ENCODE assay signal across 9 cellular contexts in the genomic region with DNA sequence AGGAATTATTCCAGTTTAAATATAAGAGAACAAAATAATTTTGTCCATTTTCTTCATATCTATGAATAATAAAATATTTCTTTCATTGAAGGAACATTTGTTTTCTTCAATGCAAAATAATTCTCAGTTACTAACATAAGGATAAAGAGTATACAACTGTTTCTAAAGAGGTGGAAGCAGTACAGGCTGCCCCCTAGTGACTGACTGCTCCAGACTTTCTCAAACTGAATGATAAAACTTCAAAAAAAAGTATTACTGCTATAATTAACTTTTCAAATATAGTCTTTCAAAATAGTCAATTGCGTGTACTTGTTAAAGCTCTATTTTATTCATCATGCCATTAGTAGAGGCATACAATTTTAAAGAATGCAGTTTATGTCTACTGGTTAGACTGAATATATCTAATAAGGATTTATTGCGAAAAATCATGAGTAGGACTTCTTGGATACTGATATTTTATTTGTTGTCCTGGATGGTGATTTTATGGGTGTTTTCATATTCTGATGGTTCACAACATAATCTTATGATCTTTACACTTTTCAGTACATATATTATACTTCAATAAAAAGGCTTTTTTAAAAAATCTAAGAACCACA.
DNase-seq lines count a peak whose midpoint lies in the region; FAIRE-seq and TF ChIP-seq lines count a peak whose summit lies in the region.
"Had no signal": no experiment of that assay in that cellular context is flagged by ENCODE, and none has a peak within 500 bp of the region (broad histone marks: within the 10 kb centered on the region; RNA-seq: fewer than 3 reads in every experiment).

No MANE protein-coding gene starts in this region.

- no peak overlapping the region for H3K4me2 ChIP-seq in astrocyte (ENCODE audit: low read length)

- peak; percentile 68 to 73 for TF ChIP-seq RAD21 in liver (IDR thresholded peaks at IDR 0.05)

- H3K4me3 Mint-ChIP-seq in activated CD4-positive, alpha-beta T cell treated with anti-CD3 and anti-CD28 coated beads, Interleukin-2, amount 10 ng/mL, durations not matched to agents 24 days and 14 days, result no peak overlapping the region
- no peak overlapping the region for H3K4me3 Mint-ChIP-seq in astrocyte (ENCODE audit: unreplicated experiment)
- H3K4me3 Mint-ChIP-seq: activated naive CD8-positive, alpha-beta T cell treated with anti-CD3 and anti-CD28 coated beads, Interleukin-2, amount 10 ng/mL, durations not matched to agents 7 days and 5 days had no signal

- H3K4me1 ChIP-seq in astrocyte (ENCODE audit: insufficient read depth, low read length), result no peaks in the 10 kb centered on the region
- H3K4me1 ChIP-seq in liver (ENCODE audit: control insufficient read depth in 4 of 4, insufficient read depth in 4 of 4, low read length in 3 of 4), result no peaks in the 10 kb centered on the region

- H3K4me3 ChIP-seq in astrocyte (ENCODE audit: insufficient read depth, low read depth, low read length) (no peak overlapping the region), liver (ENCODE audit: low read depth in 1 of 3, low read length in 3 of 3) (no peak overlapping the region), H7 (ENCODE audit: insufficient read depth, low read depth, low read length) (no peak overlapping the region)

- intact Hi-C loops in activated CD4-positive, alpha-beta T cell treated with anti-CD3 and anti-CD28 coated beads, Interleukin-2, amount 10 ng/mL, durations not matched to agents 24 days and 14 days (cut with micrococcal nuclease), result no loop called here

- no peak overlapping the region for H2AFZ ChIP-seq in astrocyte (ENCODE audit: low read depth, low read length)

- H3K27me3 ChIP-seq in astrocyte (ENCODE audit: insufficient read depth, low read length) (no peaks in the 10 kb centered on the region), liver (ENCODE audit: control insufficient read depth in 4 of 4, insufficient read depth in 4 of 4, low read length in 3 of 4) (no peaks in the 10 kb centered on the region), H7 (ENCODE audit: control insufficient read depth, insufficient read depth, low read length) (no peaks in the 10 kb centered on the region)

- WGBS in liver, result 69% methylated on average over 2 of the region's 2 CpGs

- H3K36me3 ChIP-seq in astrocyte (ENCODE audit: insufficient read depth, low read length), result no peaks in the 10 kb centered on the region
- H3K36me3 ChIP-seq in liver (ENCODE audit: control insufficient read depth in 4 of 4, insufficient read depth in 3 of 4, low read depth in 1 of 4, low read length in 3 of 4), result no peaks in the 10 kb centered on the region
- no peaks in the 10 kb centered on the region for H3K36me3 ChIP-seq in H7 (replicated peaks; ENCODE audit: control insufficient read depth, insufficient read depth, low read length)

- no peaks in the 10 kb centered on the region for H4K20me1 ChIP-seq in astrocyte (ENCODE audit: insufficient read depth, low read length)

- H3K27ac Mint-ChIP-seq in activated CD4-positive, alpha-beta T cell treated with anti-CD3 and anti-CD28 coated beads, Interleukin-2, amount 10 ng/mL, durations not matched to agents 24 days and 14 days, result no peak overlapping the region
- H3K27ac Mint-ChIP-seq in astrocyte (ENCODE audit: unreplicated experiment), result no peak overlapping the region
- H3K27ac Mint-ChIP-seq: activated naive CD8-positive, alpha-beta T cell treated with anti-CD3 and anti-CD28 coated beads, Interleukin-2, amount 10 ng/mL, durations not matched to agents 7 days and 5 days had no signal

- H3K27me3 Mint-ChIP-seq in activated CD4-positive, alpha-beta T cell treated with anti-CD3 and anti-CD28 coated beads, Interleukin-2, amount 10 ng/mL, durations not matched to agents 24 days and 14 days, result no peaks in the 10 kb centered on the region
- H3K27me3 Mint-ChIP-seq in astrocyte (ENCODE audit: low read depth, unreplicated experiment), result no peaks in the 10 kb centered on the region
- H3K27me3 Mint-ChIP-seq: activated naive CD8-positive, alpha-beta T cell treated with anti-CD3 and anti-CD28 coated beads, Interleukin-2, amount 10 ng/mL, durations not matched to agents 7 days and 5 days had no signal

- H3K9me3 Mint-ChIP-seq in activated CD4-positive, alpha-beta T cell treated with anti-CD3 and anti-CD28 coated beads, Interleukin-2, amount 10 ng/mL, durations not matched to agents 24 days and 14 days, result no peaks in the 10 kb centered on the region
- no peaks in the 10 kb centered on the region for H3K9me3 Mint-ChIP-seq in astrocyte (ENCODE audit: unreplicated experiment)
- H3K9me3 Mint-ChIP-seq: activated naive CD8-positive, alpha-beta T cell treated with anti-CD3 and anti-CD28 coated beads, Interleukin-2, amount 10 ng/mL, durations not matched to agents 7 days and 5 days had no signal

- peak; percentile 8 for DNase-seq in activated CD4-positive, alpha-beta T cell treated with anti-CD3 and anti-CD28 coated beads for 48 hours
- no peak for DNase-seq in activated CD4-positive, alpha-beta T cell treated with anti-CD3 and anti-CD28 coated beads, Interleukin-2, amount 10 ng/mL, durations not matched to agents 24 days and 14 days
- DNase-seq in Kasumi-1 (lab: John Stamatoyannopoulos, UW), result peak; percentile 56 to 74
- no peak for DNase-seq in astrocyte (ENCODE audit: low read depth)
- no peak for DNase-seq in H7
- DNase-seq in NCI-H1436 treated with DMSO at 0.1 percent for 48 hours (lab: John Stamatoyannopoulos, UW), result no peak
- no peak for DNase-seq in NK-92 (lab: John Stamatoyannopoulos, UW; ENCODE audit: unreplicated experiment)
- DNase-seq: activated naive CD8-positive, alpha-beta T cell treated with anti-CD3 and anti-CD28 coated beads, Interleukin-2, amount 10 ng/mL, durations not matched to agents 7 days and 5 days had no signal

- peak; percentile 56 for FAIRE-seq in astrocyte (lab: Jason Lieb, UNC)

- H3K27ac ChIP-seq in astrocyte (ENCODE audit: low read depth, low read length) (no peak overlapping the region), liver (ENCODE audit: low read depth in 1 of 2, low read length in 2 of 2) (no peak overlapping the region)

- H3K36me3 Mint-ChIP-seq in activated CD4-positive, alpha-beta T cell treated with anti-CD3 and anti-CD28 coated beads, Interleukin-2, amount 10 ng/mL, durations not matched to agents 24 days and 14 days (ENCODE audit: low read depth), result no peaks in the 10 kb centered on the region
- no peaks in the 10 kb centered on the region for H3K36me3 Mint-ChIP-seq in astrocyte (ENCODE audit: low read depth, unreplicated experiment)
- H3K36me3 Mint-ChIP-seq: activated naive CD8-positive, alpha-beta T cell treated with anti-CD3 and anti-CD28 coated beads, Interleukin-2, amount 10 ng/mL, durations not matched to agents 7 days and 5 days had no signal

- H3K79me2 ChIP-seq in astrocyte (ENCODE audit: insufficient read depth, low read length), result no peaks in the 10 kb centered on the region

- no peaks in the 10 kb centered on the region for H3K4me1 Mint-ChIP-seq in activated CD4-positive, alpha-beta T cell treated with anti-CD3 and anti-CD28 coated beads, Interleukin-2, amount 10 ng/mL, durations not matched to agents 24 days and 14 days
- no peaks in the 10 kb centered on the region for H3K4me1 Mint-ChIP-seq in astrocyte (ENCODE audit: low read depth, unreplicated experiment)

- TF ChIP-seq CTCF in astrocyte (IDR thresholded peaks at IDR 0.05; ENCODE audit: insufficient read depth, low read depth, low read length) (peak; percentile 75), liver (IDR thresholded peaks at IDR 0.05; ENCODE audit: low read depth, low read length, missing input control) (peak; percentile 43)

- H3K9me3 ChIP-seq in astrocyte (ENCODE audit: insufficient read depth, low read depth, low read length) (no peaks in the 10 kb centered on the region), liver (ENCODE audit: control insufficient read depth in 4 of 4, low read length in 3 of 4) (no peaks in the 10 kb centered on the region)

- H3K9ac ChIP-seq in astrocyte (ENCODE audit: low read length) (no peak overlapping the region), liver (ENCODE audit: low read depth in 1 of 2, low read length in 2 of 2) (no peak overlapping the region)

TF ChIP-seq in liver, 16 proteins besides CTCF, POLR2A, EP300 and RAD21:
- TF ChIP-seq, protein P1, sequence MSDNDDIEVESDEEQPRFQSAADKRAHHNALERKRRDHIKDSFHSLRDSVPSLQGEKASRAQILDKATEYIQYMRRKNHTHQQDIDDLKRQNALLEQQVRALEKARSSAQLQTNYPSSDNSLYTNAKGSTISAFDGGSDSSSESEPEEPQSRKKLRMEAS (IDR thresholded peaks at IDR 0.05), result no peak
- TF ChIP-seq EGR1 (IDR thresholded peaks at IDR 0.05; ENCODE audit: low read depth in 2 of 2) (no peak), GABPA (IDR thresholded peaks at IDR 0.05 in 1 of 2, conservative IDR thresholded peaks at IDR 0.05 in 1 of 2) (no peak)
- TF ChIP-seq, protein P2, sequence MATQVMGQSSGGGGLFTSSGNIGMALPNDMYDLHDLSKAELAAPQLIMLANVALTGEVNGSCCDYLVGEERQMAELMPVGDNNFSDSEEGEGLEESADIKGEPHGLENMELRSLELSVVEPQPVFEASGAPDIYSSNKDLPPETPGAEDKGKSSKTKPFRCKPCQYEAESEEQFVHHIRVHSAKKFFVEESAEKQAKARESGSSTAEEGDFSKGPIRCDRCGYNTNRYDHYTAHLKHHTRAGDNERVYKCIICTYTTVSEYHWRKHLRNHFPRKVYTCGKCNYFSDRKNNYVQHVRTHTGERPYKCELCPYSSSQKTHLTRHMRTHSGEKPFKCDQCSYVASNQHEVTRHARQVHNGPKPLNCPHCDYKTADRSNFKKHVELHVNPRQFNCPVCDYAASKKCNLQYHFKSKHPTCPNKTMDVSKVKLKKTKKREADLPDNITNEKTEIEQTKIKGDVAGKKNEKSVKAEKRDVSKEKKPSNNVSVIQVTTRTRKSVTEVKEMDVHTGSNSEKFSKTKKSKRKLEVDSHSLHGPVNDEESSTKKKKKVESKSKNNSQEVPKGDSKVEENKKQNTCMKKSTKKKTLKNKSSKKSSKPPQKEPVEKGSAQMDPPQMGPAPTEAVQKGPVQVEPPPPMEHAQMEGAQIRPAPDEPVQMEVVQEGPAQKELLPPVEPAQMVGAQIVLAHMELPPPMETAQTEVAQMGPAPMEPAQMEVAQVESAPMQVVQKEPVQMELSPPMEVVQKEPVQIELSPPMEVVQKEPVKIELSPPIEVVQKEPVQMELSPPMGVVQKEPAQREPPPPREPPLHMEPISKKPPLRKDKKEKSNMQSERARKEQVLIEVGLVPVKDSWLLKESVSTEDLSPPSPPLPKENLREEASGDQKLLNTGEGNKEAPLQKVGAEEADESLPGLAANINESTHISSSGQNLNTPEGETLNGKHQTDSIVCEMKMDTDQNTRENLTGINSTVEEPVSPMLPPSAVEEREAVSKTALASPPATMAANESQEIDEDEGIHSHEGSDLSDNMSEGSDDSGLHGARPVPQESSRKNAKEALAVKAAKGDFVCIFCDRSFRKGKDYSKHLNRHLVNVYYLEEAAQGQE (IDR thresholded peaks at IDR 0.05), result no peak

Comparison
In these comparisons a context has a peak if more than half of its experiments do, and no peak if none do; other contexts are left out.
1. DNase-seq: peak in activated CD4-positive, alpha-beta T cell treated with anti-CD3 and anti-CD28 coated beads for 48 hours (single experiment) and Kasumi-1 (2 of 2); none in activated CD4-positive, alpha-beta T cell treated with anti-CD3 and anti-CD28 coated beads, Interleukin-2, amount 10 ng/mL, durations not matched to agents 24 days and 14 days (single experiment), astrocyte (single experiment), H7 (single experiment), NCI-H1436 treated with DMSO at 0.1 percent for 48 hours (single experiment) and NK-92 (single experiment).